Comparison of ENCODE assay signal across 9 cellular contexts in genomic region chr21:42440187-42440792, GRCh38. TPM values are rescaled to one million over a fixed set of nuclear protein-coding genes. Genes with fewer than 3 reads are reported as not detected.
DNase-seq lines count a peak whose midpoint lies in the region; ATAC-seq lines count a peak whose summit lies in the region.
"Had no signal": no experiment of that assay in that cellular context is flagged by ENCODE, and none has a peak within 500 bp of the region (broad histone marks: within the 10 kb centered on the region; RNA-seq: fewer than 3 reads in every experiment).

No MANE protein-coding gene starts in this region.

- H3K4me1 Mint-ChIP-seq in T-cell = peaks cover 34 to 50% (median 42%) of the 10 kb centered on the region in 3 donors
- peaks cover 66% of the 10 kb centered on the region for H3K4me1 Mint-ChIP-seq in stimulated activated effector memory CD8-positive, alpha-beta T cell treated with anti-CD3 and anti-CD28 coated beads, Interleukin-12 subunit alpha, Interleukin-12 subunit beta, amount 100 ng/mL, for 72 hours

- peak overlapping the region; percentile 80 to 82 for H3K27ac Mint-ChIP-seq in T-cell
- H3K27ac Mint-ChIP-seq in stimulated activated effector memory CD8-positive, alpha-beta T cell treated with anti-CD3 and anti-CD28 coated beads, Interleukin-12 subunit alpha, Interleukin-12 subunit beta, amount 100 ng/mL, for 72 hours = peak overlapping the region; percentile 95

- H3K27me3 Mint-ChIP-seq in T-cell = no peaks in the 10 kb centered on the region

- CTCF ChIA-PET in T-cell (lab: Charles Lee) = no interaction called here

- H3K4me3 Mint-ChIP-seq in T-cell = no peak overlapping the region
- peak overlapping the region; percentile 55 for H3K4me3 Mint-ChIP-seq in stimulated activated effector memory CD8-positive, alpha-beta T cell treated with anti-CD3 and anti-CD28 coated beads, Interleukin-12 subunit alpha, Interleukin-12 subunit beta, amount 100 ng/mL, for 72 hours

- peaks cover 68% of the 10 kb centered on the region for H3K36me3 Mint-ChIP-seq in T-cell
- H3K36me3 Mint-ChIP-seq in stimulated activated effector memory CD8-positive, alpha-beta T cell treated with anti-CD3 and anti-CD28 coated beads, Interleukin-12 subunit alpha, Interleukin-12 subunit beta, amount 100 ng/mL, for 72 hours = peaks cover 85% of the 10 kb centered on the region

- POLR2A ChIA-PET in T-cell (lab: Charles Lee) = no interaction called here

- in situ Hi-C loops in KBM-7 (cut with MboI; ENCODE audit: low pct_unique_long_range_greater_than_20kb, low sequenced_read_pairs) = loop anchor here (25.0 kb wide), 1 partner anchor 278 kb away; no protein-coding TSS in a partner anchor

- H3K9me3 Mint-ChIP-seq in T-cell = no peaks in the 10 kb centered on the region
- H3K9me3 Mint-ChIP-seq in stimulated activated effector memory CD8-positive, alpha-beta T cell treated with anti-CD3 and anti-CD28 coated beads, Interleukin-12 subunit alpha, Interleukin-12 subunit beta, amount 100 ng/mL, for 72 hours = peaks cover 7% of the 10 kb centered on the region

- ATAC-seq in GM21619 (IDR thresholded peaks at IDR 0.05; ENCODE audit: unreplicated experiment) (peak; percentile 76), T-cell (replicated peaks in 1 of 4) (no peak)
- peak; percentile 86 for ATAC-seq in stimulated activated effector memory CD8-positive, alpha-beta T cell treated with anti-CD3 and anti-CD28 coated beads, Interleukin-12 subunit alpha, Interleukin-12 subunit beta, amount 100 ng/mL, for 72 hours

- DNase-seq in activated effector memory CD4-positive, alpha-beta T cell treated with anti-CD3 and anti-CD28 coated beads, Interleukin-2, amount 50 U/mL, for 16 hours = peak; percentile 77
- no peak for DNase-seq in activated effector memory CD4-positive, alpha-beta T cell treated with Interleukin-2 at 50 U/mL for 16 hours
- DNase-seq in T-cell (no peak), KBM-7 (no peak), NCI-H2196 (lab: John Stamatoyannopoulos, UW; ENCODE audit: unreplicated experiment) (no peak), hippocampal formation (lab: John Stamatoyannopoulos, UW) (no peak)
- DNase-seq in stimulated activated effector memory CD8-positive, alpha-beta T cell treated with anti-CD3 and anti-CD28 coated beads, Interleukin-12 subunit alpha, Interleukin-12 subunit beta, amount 100 ng/mL, for 72 hours (ENCODE audit: low spot score in 2 of 2) = peak; percentile 34 to 73
- DNase-seq: GM23248 had no signal

RNA-seq across cellular contexts. Expression of gene UBASH3A, which starts 36.6 kb away (rescaled TPM):
- 10 to 100 TPM; 59.1 to 98.8 (median 80.5) TPM for total RNA-seq in T-cell
- total RNA-seq: GM23248 had no signal

RNA-seq across cellular contexts. Expression of gene TMPRSS3, which starts 44.4 kb away (rescaled TPM):
- 1 to 10 TPM; 1.2 to 2.4 (median 1.7) TPM for total RNA-seq in T-cell
- total RNA-seq: GM23248 had no signal

RNA-seq across cellular contexts. Expression of gene RSPH1, which starts 55.7 kb away (rescaled TPM):
- under 1 TPM in 2 of 5 donors, not detected in 3; 0.12 to 0.20 TPM for total RNA-seq in T-cell

Comparison
In these comparisons a context has a peak if more than half of its experiments do, and no peak if none do; other contexts are left out.
1. DNase-seq: peak in activated effector memory CD4-positive, alpha-beta T cell treated with anti-CD3 and anti-CD28 coated beads, Interleukin-2, amount 50 U/mL, for 16 hours (single experiment) and stimulated activated effector memory CD8-positive, alpha-beta T cell treated with anti-CD3 and anti-CD28 coated beads, Interleukin-12 subunit alpha, Interleukin-12 subunit beta, amount 100 ng/mL, for 72 hours (2 of 2); none in activated effector memory CD4-positive, alpha-beta T cell treated with Interleukin-2 at 50 U/mL for 16 hours (single experiment), T-cell (0 of 34), KBM-7 (single experiment), NCI-H2196 (single experiment) and hippocampal formation (0 of 2).
2. ATAC-seq: peak in GM21619 (single experiment) and stimulated activated effector memory CD8-positive, alpha-beta T cell treated with anti-CD3 and anti-CD28 coated beads, Interleukin-12 subunit alpha, Interleukin-12 subunit beta, amount 100 ng/mL, for 72 hours (single experiment); none in T-cell (0 of 4).